ENCODE assay signal across 8 cellular contexts in the genomic region with DNA sequence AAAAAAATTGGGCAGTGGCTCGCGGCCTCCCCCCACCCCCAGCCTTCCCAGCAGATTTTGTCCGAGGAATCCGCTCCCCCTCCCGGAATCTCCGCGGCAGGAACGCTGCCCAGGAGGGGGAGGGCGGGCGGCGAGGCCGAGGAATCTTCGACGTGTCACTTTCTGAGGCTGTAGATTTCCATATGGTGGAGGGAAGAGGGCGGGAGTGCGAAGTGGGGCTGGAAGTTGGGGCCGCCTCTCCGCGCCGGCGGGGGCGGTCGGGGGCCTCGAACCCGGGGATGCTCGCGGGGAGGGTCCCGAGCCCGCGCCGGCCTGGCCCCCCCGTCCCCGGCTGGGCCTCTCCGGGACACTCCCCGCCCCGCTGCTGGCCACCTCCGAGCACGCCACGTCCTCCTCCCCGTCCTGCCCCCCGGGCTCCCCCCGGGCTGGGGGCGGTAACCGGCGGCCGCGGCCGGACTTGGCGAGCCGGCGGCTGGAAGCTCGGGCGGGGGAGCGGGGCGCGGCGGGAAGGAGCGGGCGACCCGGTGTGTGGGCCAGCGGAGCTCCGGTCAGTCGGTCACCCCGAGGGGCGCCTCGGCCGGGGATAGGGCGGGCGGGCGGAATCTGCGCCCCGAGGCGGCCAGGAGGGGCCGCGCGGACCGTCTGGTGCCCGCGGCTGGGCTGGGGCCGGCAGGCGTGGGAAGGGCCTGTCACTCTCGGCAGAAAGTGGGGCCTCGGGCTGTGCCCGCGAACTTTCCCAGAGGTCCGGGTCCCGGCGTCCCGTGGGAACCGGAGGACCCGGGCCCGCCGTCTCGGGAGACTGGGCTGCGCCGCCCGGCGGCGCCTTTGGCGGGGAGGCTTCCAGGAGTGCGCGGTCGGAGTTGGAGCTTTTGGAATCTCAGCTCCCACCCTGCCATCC. TPM values are rescaled to one million over a fixed set of nuclear protein-coding genes. Genes with fewer than 3 reads are reported as not detected.
A peak's percentile ranks its signal among the peaks of the same experiment; 100 is the strongest.
DNase-seq lines count a peak whose midpoint lies in the region; ATAC-seq and TF ChIP-seq lines count a peak whose summit lies in the region.

No MANE protein-coding gene starts in this region.

- H3K27me3 ChIP-seq in neuronal stem cell (ENCODE audit: control insufficient read depth in 3 of 3, insufficient read depth in 3 of 3, low read depth in 1 of 3, low read length in 3 of 3): no peaks in the 10 kb centered on the region
- H3K27me3 ChIP-seq in upper lobe of right lung: no peaks in the 10 kb centered on the region

- peak overlapping the region; percentile 84 for H2AK5ac ChIP-seq in neuronal stem cell (ENCODE audit: low read depth, low read length)

- no peak overlapping the region for H2BK12ac ChIP-seq in neuronal stem cell (ENCODE audit: low read length)

- peak overlapping the region; percentile 71 for H3K14ac ChIP-seq in neuronal stem cell (ENCODE audit: low read length)

- peaks cover 8% of the 10 kb centered on the region for H3K79me1 ChIP-seq in neuronal stem cell (ENCODE audit: low read depth, low read length)

- ATAC-seq in GM19023 (IDR thresholded peaks at IDR 0.05; ENCODE audit: unreplicated experiment) (peak; percentile 27), HG03439 (IDR thresholded peaks at IDR 0.05; ENCODE audit: unreplicated experiment) (peak; percentile 36), upper lobe of right lung (peak; percentile 93)

- no CpG with 5 or more reads among the region's 103 CpGs for WGBS in neuronal stem cell (ENCODE audit: extremely low coverage in 2 of 2, insufficient read length in 2 of 2, insufficient replicate concordance in 1 of 2), 2 donors

- H3K23ac ChIP-seq in neuronal stem cell (ENCODE audit: low read depth, low read length, poor library complexity): peak overlapping the region; percentile 93

- peak overlapping the region; percentile 64 for H3K4me2 ChIP-seq in neuronal stem cell (ENCODE audit: insufficient read depth, low read length, poor library complexity, severe bottlenecking)

- H3K9me3 Mint-ChIP-seq in activated naive CD8-positive, alpha-beta T cell (ENCODE audit: low read depth): no peaks in the 10 kb centered on the region

- peak overlapping the region; percentile 90 for H2AFZ ChIP-seq in neuronal stem cell (ENCODE audit: low read length)

- H3K4me3 ChIP-seq in neuronal stem cell (ENCODE audit: low read length in 2 of 2): peak overlapping the region; percentile 78 to 97
- H3K4me3 ChIP-seq in upper lobe of right lung: peak overlapping the region; percentile 96

- peak overlapping the region; percentile 75 for H2BK15ac ChIP-seq in neuronal stem cell (ENCODE audit: low read length)

- peak overlapping the region; percentile 93 for H3K27ac ChIP-seq in neuronal stem cell (replicated peaks; ENCODE audit: low read length)
- H3K27ac ChIP-seq in upper lobe of right lung: peak overlapping the region; percentile 97

- H3K9me3 ChIP-seq in neuronal stem cell (replicated peaks in 1 of 2; ENCODE audit: control insufficient read depth in 2 of 2, insufficient read depth in 1 of 2, low read depth in 1 of 2, low read length in 2 of 2) (no peaks in the 10 kb centered on the region), upper lobe of right lung (no peaks in the 10 kb centered on the region)

- intact Hi-C loops in upper lobe of right lung (cut with DNase I): no loop called here

- H3K4me1 ChIP-seq in neuronal stem cell (ENCODE audit: control insufficient read depth in 2 of 2, insufficient read depth in 1 of 2, low read depth in 1 of 2, low read length in 2 of 2): peaks cover 4 to 11% of the 10 kb centered on the region in 2 donors
- H3K4me1 ChIP-seq in upper lobe of right lung: peaks cover 27% of the 10 kb centered on the region

- no peaks in the 10 kb centered on the region for H3K27me3 Mint-ChIP-seq in activated naive CD8-positive, alpha-beta T cell

- TF ChIP-seq CTCF in upper lobe of right lung (IDR thresholded peaks at IDR 0.05): peak; percentile 16

- H3K36me3 Mint-ChIP-seq in activated naive CD8-positive, alpha-beta T cell: no peaks in the 10 kb centered on the region

- H3K4me3 Mint-ChIP-seq in activated naive CD8-positive, alpha-beta T cell: peak overlapping the region; percentile 96

- peaks cover 41% of the 10 kb centered on the region for H3K4me1 Mint-ChIP-seq in activated naive CD8-positive, alpha-beta T cell (ENCODE audit: low read depth)

- peak overlapping the region; percentile 11 for H3K4ac ChIP-seq in neuronal stem cell (ENCODE audit: low read length)

- H3K18ac ChIP-seq in neuronal stem cell (ENCODE audit: low read length): peak overlapping the region; percentile 98

- no peak overlapping the region for H4K8ac ChIP-seq in neuronal stem cell (ENCODE audit: low read depth, low read length)

- peak overlapping the region; percentile 84 for H3K9ac ChIP-seq in neuronal stem cell (ENCODE audit: low read depth, low read length, poor library complexity)

- no peak overlapping the region for H4K91ac ChIP-seq in neuronal stem cell (ENCODE audit: low read depth, low read length, poor library complexity)

- no peak overlapping the region for H3K27ac Mint-ChIP-seq in activated naive CD8-positive, alpha-beta T cell

- peak overlapping the region; percentile 81 for H2BK120ac ChIP-seq in neuronal stem cell (ENCODE audit: low read depth, low read length)

- peak; percentile 46 to 69 for DNase-seq in AML-193 (lab: John Stamatoyannopoulos, UW)
- DNase-seq in germinal center (ENCODE audit: low spot score): peak; percentile 33
- peak; percentile 70 for DNase-seq in neuronal stem cell (ENCODE audit: low spot score)
- peak; percentile 95 for DNase-seq in upper lobe of right lung

- peaks cover 0 to 25% of the 10 kb centered on the region in 2 donors for H3K36me3 ChIP-seq in neuronal stem cell (replicated peaks in 1 of 2; ENCODE audit: control insufficient read depth in 2 of 2, insufficient read depth in 2 of 2, low read length in 2 of 2)
- H3K36me3 ChIP-seq in upper lobe of right lung: peaks cover 6% of the 10 kb centered on the region

- peak overlapping the region; percentile 100 for H2BK5ac ChIP-seq in neuronal stem cell (ENCODE audit: low read length)

TF ChIP-seq in PFSK-1, 5 proteins besides CTCF, POLR2A, EP300 and RAD21:
- TF ChIP-seq, protein P1, sequence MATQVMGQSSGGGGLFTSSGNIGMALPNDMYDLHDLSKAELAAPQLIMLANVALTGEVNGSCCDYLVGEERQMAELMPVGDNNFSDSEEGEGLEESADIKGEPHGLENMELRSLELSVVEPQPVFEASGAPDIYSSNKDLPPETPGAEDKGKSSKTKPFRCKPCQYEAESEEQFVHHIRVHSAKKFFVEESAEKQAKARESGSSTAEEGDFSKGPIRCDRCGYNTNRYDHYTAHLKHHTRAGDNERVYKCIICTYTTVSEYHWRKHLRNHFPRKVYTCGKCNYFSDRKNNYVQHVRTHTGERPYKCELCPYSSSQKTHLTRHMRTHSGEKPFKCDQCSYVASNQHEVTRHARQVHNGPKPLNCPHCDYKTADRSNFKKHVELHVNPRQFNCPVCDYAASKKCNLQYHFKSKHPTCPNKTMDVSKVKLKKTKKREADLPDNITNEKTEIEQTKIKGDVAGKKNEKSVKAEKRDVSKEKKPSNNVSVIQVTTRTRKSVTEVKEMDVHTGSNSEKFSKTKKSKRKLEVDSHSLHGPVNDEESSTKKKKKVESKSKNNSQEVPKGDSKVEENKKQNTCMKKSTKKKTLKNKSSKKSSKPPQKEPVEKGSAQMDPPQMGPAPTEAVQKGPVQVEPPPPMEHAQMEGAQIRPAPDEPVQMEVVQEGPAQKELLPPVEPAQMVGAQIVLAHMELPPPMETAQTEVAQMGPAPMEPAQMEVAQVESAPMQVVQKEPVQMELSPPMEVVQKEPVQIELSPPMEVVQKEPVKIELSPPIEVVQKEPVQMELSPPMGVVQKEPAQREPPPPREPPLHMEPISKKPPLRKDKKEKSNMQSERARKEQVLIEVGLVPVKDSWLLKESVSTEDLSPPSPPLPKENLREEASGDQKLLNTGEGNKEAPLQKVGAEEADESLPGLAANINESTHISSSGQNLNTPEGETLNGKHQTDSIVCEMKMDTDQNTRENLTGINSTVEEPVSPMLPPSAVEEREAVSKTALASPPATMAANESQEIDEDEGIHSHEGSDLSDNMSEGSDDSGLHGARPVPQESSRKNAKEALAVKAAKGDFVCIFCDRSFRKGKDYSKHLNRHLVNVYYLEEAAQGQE (IDR thresholded peaks at IDR 0.05; ENCODE audit: insufficient read depth in 1 of 2, low read depth in 2 of 2, low read length in 2 of 2): no peak
- TF ChIP-seq TAF1 (IDR thresholded peaks at IDR 0.05; ENCODE audit: borderline replicate concordance, insufficient read depth, low read length): no peak
- TF ChIP-seq FOXP2 (optimal IDR thresholded peaks at IDR 0.05; ENCODE audit: borderline replicate concordance, extremely low read depth, extremely low read length, insufficient read depth): peak; percentile 38

RNA-seq across cellular contexts. Expression of a gene that starts 0.9 kb away (rescaled TPM):
- polyA plus RNA-seq in PFSK-1 (2012; ENCODE audit: insufficient read length, low read depth): 25.5 TPM
- polyA plus RNA-seq in neuronal stem cell (2013, experiment 1 of 2): 18.4 TPM
- 20.5 TPM for polyA plus RNA-seq in neuronal stem cell (2013, experiment 2 of 2)
- total RNA-seq in upper lobe of right lung: 160 TPM

Comparison
In these comparisons a context has a peak if more than half of its experiments do, and no peak if none do; other contexts are left out.
1. Peak in every context shown above with its lines: DNase-seq, ATAC-seq, H3K4me3 ChIP-seq and H3K27ac ChIP-seq.
2. DNase-seq: peak in every context shown above with its lines; median percentile 95 in upper lobe of right lung; 70 in neuronal stem cell; 58 in AML-193; 33 in germinal center.
3. ATAC-seq: peak in every context shown above with its lines; median percentile 93 in upper lobe of right lung; 36 in HG03439; 27 in GM19023.